16 cellular contexts compared by ENCODE assay signal in genomic region chr22:36104435-36104834, GRCh38.
"Had no signal": no experiment of that assay in that cellular context is flagged by ENCODE, and none has a peak within 500 bp of the region (broad histone marks: within the 10 kb centered on the region; RNA-seq: fewer than 3 reads in every experiment).

No MANE protein-coding gene starts in this region.

- H3K4me3 Mint-ChIP-seq: activated naive CD8-positive, alpha-beta T cell treated with anti-CD3 and anti-CD28 coated beads for 36 hours; activated T-helper 1 cell treated with anti-CD3 and anti-CD28 coated beads, Interleukin-12 subunit alpha, Interleukin-12 subunit beta, Interleukin-2, Interleukin-4 antibody, amounts not matched to agents 30 ng/mL and 10 ng/mL and 1 ng/mL, durations not matched to agents 14 hours and 24 hours and 36 hours; naive thymus-derived CD4-positive, alpha-beta T cell had no signal

- H3K36me3 ChIP-seq: gastrocnemius medialis, heart right ventricle, pancreas, tibial nerve had no signal

- H3K9me3 ChIP-seq: gastrocnemius medialis, heart right ventricle, mucosa of descending colon, pancreas, tibial nerve had no signal

- H3K36me3 Mint-ChIP-seq: activated naive CD8-positive, alpha-beta T cell treated with anti-CD3 and anti-CD28 coated beads for 36 hours; naive thymus-derived CD4-positive, alpha-beta T cell had no signal

- DNase-seq: activated CD4-positive, CD25-positive, alpha-beta regulatory T cell treated with anti-CD3 and anti-CD28 coated beads, Interleukin-2, amount 50 U/mL, for 72 hours; activated naive CD8-positive, alpha-beta T cell treated with anti-CD3 and anti-CD28 coated beads for 36 hours; gastrocnemius medialis; heart right ventricle; islet precursor cell; mucosa of descending colon; naive thymus-derived CD4-positive, alpha-beta T cell; retina; stimulated activated CD4-positive, alpha-beta T cell treated with anti-CD3 and anti-CD28 coated beads, Interleukin-4, amount 100 ng/mL, for 24 hours; stimulated activated naive CD4-positive, alpha-beta T cell; substantia nigra; T-helper 1 cell; T1000 had no signal

- H3K4me1 Mint-ChIP-seq: activated naive CD8-positive, alpha-beta T cell treated with anti-CD3 and anti-CD28 coated beads for 36 hours had no signal

- H3K27ac Mint-ChIP-seq: activated naive CD8-positive, alpha-beta T cell treated with anti-CD3 and anti-CD28 coated beads for 36 hours; activated T-helper 1 cell treated with anti-CD3 and anti-CD28 coated beads, Interleukin-12 subunit alpha, Interleukin-12 subunit beta, Interleukin-2, Interleukin-4 antibody, amounts not matched to agents 30 ng/mL and 10 ng/mL and 1 ng/mL, durations not matched to agents 14 hours and 24 hours and 36 hours had no signal

- H3K9me3 Mint-ChIP-seq: activated naive CD8-positive, alpha-beta T cell treated with anti-CD3 and anti-CD28 coated beads for 36 hours; activated T-helper 1 cell treated with anti-CD3 and anti-CD28 coated beads, Interleukin-12 subunit alpha, Interleukin-12 subunit beta, Interleukin-2, Interleukin-4 antibody, amounts not matched to agents 30 ng/mL and 10 ng/mL and 1 ng/mL, durations not matched to agents 14 hours and 24 hours and 36 hours had no signal

- H3K27me3 ChIP-seq: gastrocnemius medialis, pancreas, tibial nerve had no signal

- H3K27ac ChIP-seq: gastrocnemius medialis, heart right ventricle, pancreas, tibial nerve had no signal

- H3K4me3 ChIP-seq: gastrocnemius medialis, heart right ventricle, mucosa of descending colon, pancreas, tibial nerve had no signal

- H3K4me1 ChIP-seq: gastrocnemius medialis, pancreas, tibial nerve had no signal

- H3K27me3 Mint-ChIP-seq: activated naive CD8-positive, alpha-beta T cell treated with anti-CD3 and anti-CD28 coated beads for 36 hours had no signal
